24 cellular contexts compared by ENCODE assay signal in genomic region chrY:19577250-19577649, GRCh38.
"Had no signal": no experiment of that assay in that cellular context is flagged by ENCODE, and none has a peak within 500 bp of the region (broad histone marks: within the 10 kb centered on the region; RNA-seq: fewer than 3 reads in every experiment).

No MANE protein-coding gene starts in this region.

- H3K36me3 ChIP-seq: esophagus muscularis mucosa, stomach, thyroid gland, upper lobe of left lung had no signal

- H3K4me1 ChIP-seq: esophagus muscularis mucosa, foreskin keratinocyte, parathyroid adenoma, psoas muscle, stomach, thyroid gland, upper lobe of left lung had no signal

- H3K27me3 ChIP-seq: esophagus muscularis mucosa, foreskin keratinocyte, stomach, thyroid gland, upper lobe of left lung had no signal

- H3K4me3 ChIP-seq: esophagus muscularis mucosa, psoas muscle, stomach, thyroid gland, upper lobe of left lung had no signal

- DNase-seq: activated CD4-positive, alpha-beta T cell treated with anti-CD3 and anti-CD28 coated beads for 4 hours; activated CD4-positive, alpha-beta T cell treated with anti-CD3 and anti-CD28 coated beads, Interleukin-2, amount 50 U/mL, for 4 hours; activated effector memory CD4-positive, alpha-beta T cell treated with Interleukin-2 at 50 U/mL for 16 hours; activated naive CD4-positive, alpha-beta T cell treated with Interleukin-2 at 50 U/mL for 16 hours; anterior cingulate cortex; dermis blood vessel endothelial cell; effector CD4-positive, alpha-beta T cell; foreskin keratinocyte; left ventricle myocardium superior; midbrain; naive thymus-derived CD8-positive, alpha-beta T cell; nucleus accumbens; psoas muscle; right cardiac atrium; stimulated activated CD4-positive, alpha-beta T cell treated with anti-CD3 and anti-CD28 coated beads, Interleukin-15, amount 100 ng/mL, for 24 hours; stimulated activated CD4-positive, alpha-beta T cell treated with anti-CD3 and anti-CD28 coated beads, Interleukin-2, amount 100 ng/mL, for 24 hours; stimulated activated naive B cell treated with anti-CD40 and anti-IgM and Interleukin-4, amounts not matched to agents 10 μg/mL and 1 μg/mL and 100 μg/mL, for 72 hours; stomach; thyroid gland; upper lobe of left lung had no signal

- H3K9me3 ChIP-seq: esophagus muscularis mucosa, psoas muscle, stomach, thyroid gland, upper lobe of left lung had no signal

- H3K9ac ChIP-seq: parathyroid adenoma had no signal

- FAIRE-seq: bronchial epithelial cell, colon had no signal

- H3K27ac ChIP-seq: esophagus muscularis mucosa, foreskin keratinocyte, parathyroid adenoma, psoas muscle, stomach, thyroid gland, upper lobe of left lung had no signal
